1 cellular context compared by ENCODE assay signal in the genomic region with DNA sequence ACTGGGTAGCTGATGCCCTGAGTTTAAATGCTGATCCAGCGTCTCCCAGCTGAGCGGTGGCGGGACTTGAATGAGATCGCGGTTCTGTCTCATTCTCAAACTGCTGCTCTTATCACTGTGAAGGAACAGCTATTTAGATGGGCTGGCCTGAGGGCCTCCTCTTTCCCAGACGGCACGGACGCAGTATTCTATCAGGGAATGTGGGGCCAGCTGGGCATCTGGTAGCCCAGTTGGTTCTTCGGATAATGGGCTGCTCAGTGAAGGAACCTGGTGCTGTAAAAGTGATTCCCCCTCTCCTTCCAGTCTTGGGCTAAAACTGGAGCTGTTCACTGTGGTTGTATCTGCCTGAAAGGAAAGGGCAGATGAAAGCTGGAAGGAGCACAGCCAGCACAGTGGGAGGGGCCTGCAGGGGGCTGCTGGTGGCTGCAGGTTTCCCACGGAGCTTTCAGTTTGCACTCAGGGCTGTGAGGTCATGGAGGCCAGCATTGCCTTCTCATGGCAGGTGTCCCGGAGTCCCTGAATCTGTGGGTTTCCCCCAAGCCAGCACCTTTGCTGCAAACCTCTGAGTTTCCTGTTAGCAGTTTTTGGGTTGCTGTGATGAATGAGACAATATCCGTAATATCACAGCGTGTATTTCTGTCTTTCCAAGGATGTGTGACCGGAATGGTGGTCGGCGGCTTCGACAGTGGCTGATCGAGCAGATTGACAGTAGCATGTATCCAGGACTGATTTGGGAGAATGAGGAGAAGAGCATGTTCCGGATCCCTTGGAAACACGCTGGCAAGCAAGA.
TF ChIP-seq lines count a peak whose summit lies in the region.

No MANE protein-coding gene starts in this region.

TF ChIP-seq in GM12878, 131 proteins besides CTCF, POLR2A, EP300 and RAD21 (continued from another document):
- TF ChIP-seq MXI1 (IDR thresholded peaks at IDR 0.05; ENCODE audit: low read depth, low read length) (peak; percentile 82), CBX3 (IDR thresholded peaks at IDR 0.05; ENCODE audit: borderline replicate concordance, low read depth) (no peak), BRCA1 (IDR thresholded peaks at IDR 0.05; ENCODE audit: low read depth, low read length) (no peak), KAT2A (conservative IDR thresholded peaks at IDR 0.05; ENCODE audit: control insufficient read depth, low read depth, low read length) (no peak), SUZ12 (IDR thresholded peaks at IDR 0.05; ENCODE audit: unreplicated experiment) (no peak), MTA3 (IDR thresholded peaks at IDR 0.05; ENCODE audit: borderline replicate concordance, low read length) (peak; percentile 32; the same call in 1 of the 2 replicates), CHD4 (IDR thresholded peaks at IDR 0.05) (no peak), NBN (IDR thresholded peaks at IDR 0.05) (peak; percentile 69; the same call in 1 of the 2 replicates), MYB (IDR thresholded peaks at IDR 0.05; ENCODE audit: borderline replicate concordance, low read depth, low read length) (0 out of 2 replicates have a peak, but pooled peaks have one; percentile 24)
